17 cellular contexts compared by ENCODE assay signal in the genomic region with DNA sequence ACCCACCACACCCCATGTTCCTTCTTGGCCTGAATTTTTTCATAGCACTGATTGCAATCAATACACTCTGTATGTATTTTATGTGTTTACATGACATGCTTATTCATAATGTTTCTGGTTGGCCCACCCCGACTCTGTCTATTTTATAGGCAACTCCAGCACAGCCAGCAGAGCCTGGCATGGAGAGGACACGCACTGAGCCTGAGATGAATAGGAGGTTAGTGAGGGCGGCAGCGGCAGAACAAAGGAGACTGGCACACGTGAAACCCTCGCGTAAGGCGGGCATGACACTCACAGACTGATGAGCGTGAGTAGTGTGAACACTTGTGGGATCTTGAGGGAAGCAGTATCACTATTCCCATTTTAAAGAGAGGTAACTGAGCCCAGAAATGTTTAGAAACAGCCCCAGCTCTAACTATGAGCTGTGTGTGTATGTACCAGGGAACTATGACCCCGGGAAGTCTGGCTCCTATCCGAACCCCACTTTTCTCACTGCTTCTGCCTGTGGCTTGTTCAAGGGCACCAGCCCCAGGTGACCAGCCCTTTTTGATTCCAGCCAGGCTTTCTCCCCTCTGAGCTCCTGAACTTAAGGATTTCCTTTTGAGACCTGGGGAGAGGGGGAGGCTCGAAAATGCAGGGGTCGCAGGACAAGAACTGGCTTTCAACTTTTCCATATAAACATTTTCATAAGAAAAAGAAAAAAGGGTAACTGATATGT.
"Had no signal": no experiment of that assay in that cellular context is flagged by ENCODE, and none has a peak within 500 bp of the region (broad histone marks: within the 10 kb centered on the region; RNA-seq: fewer than 3 reads in every experiment).

No MANE protein-coding gene starts in this region.

- H3K4me3 ChIP-seq: adrenal gland, breast epithelium, thoracic aorta had no signal

- ATAC-seq: activated naive CD4-positive, alpha-beta T cell treated with anti-CD3 and anti-CD28 coated beads, Interleukin-2, amount 50 U/mL, for 72 hours; activated T-cell treated with anti-CD3 and anti-CD28 coated beads, Interleukin-2, amount 50 U/mL, for 4 hours; esophagus mucosa; stimulated activated naive CD8-positive, alpha-beta T cell treated with anti-CD3 and anti-CD28 coated beads, Interleukin-15, amount 100 ng/mL, for 72 hours had no signal

- H3K4me3 Mint-ChIP-seq: activated T-cell treated with anti-CD3 and anti-CD28 coated beads, Interleukin-2, amount 50 U/mL, for 4 hours; immature natural killer cell; nephron; stimulated activated naive CD8-positive, alpha-beta T cell treated with anti-CD3 and anti-CD28 coated beads, Interleukin-15, amount 100 ng/mL, for 72 hours had no signal

- H3K9me3 Mint-ChIP-seq: activated naive CD4-positive, alpha-beta T cell treated with anti-CD3 and anti-CD28 coated beads, Interleukin-2, amount 50 U/mL, for 72 hours; activated T-cell treated with anti-CD3 and anti-CD28 coated beads, Interleukin-2, amount 50 U/mL, for 4 hours; immature natural killer cell; nephron; stimulated activated naive CD8-positive, alpha-beta T cell treated with anti-CD3 and anti-CD28 coated beads, Interleukin-15, amount 100 ng/mL, for 72 hours had no signal

- H3K9me3 ChIP-seq: adrenal gland, breast epithelium, thoracic aorta had no signal

- H3K36me3 ChIP-seq: adrenal gland, breast epithelium, thoracic aorta had no signal

- H3K36me3 Mint-ChIP-seq: activated naive CD4-positive, alpha-beta T cell treated with anti-CD3 and anti-CD28 coated beads, Interleukin-2, amount 50 U/mL, for 72 hours; immature natural killer cell had no signal

- DNase-seq: activated CD4-positive, alpha-beta T cell treated with anti-CD3 and anti-CD28 coated beads, Interleukin-2, amount 50 U/mL, for 4 hours; activated gamma-delta T cell; activated T-cell treated with anti-CD3 and anti-CD28 coated beads, Interleukin-2, amount 50 U/mL, for 4 hours; effector CD4-positive, alpha-beta T cell; immature natural killer cell; mesendoderm; occipital lobe; stimulated activated naive CD8-positive, alpha-beta T cell treated with anti-CD3 and anti-CD28 coated beads, Interleukin-15, amount 100 ng/mL, for 72 hours; T-helper 2 cell had no signal

- H3K27me3 ChIP-seq: breast epithelium had no signal

- H3K27ac ChIP-seq: adrenal gland, breast epithelium, thoracic aorta, VCaP had no signal

- H3K27ac Mint-ChIP-seq: immature natural killer cell; nephron; progenitor cell of endocrine pancreas; stimulated activated naive CD8-positive, alpha-beta T cell treated with anti-CD3 and anti-CD28 coated beads, Interleukin-15, amount 100 ng/mL, for 72 hours had no signal
